9 cellular contexts compared by ENCODE assay signal in genomic region chr9:14347408-14348224, GRCh38.
DNase-seq lines count a peak whose midpoint lies in the region; ATAC-seq, FAIRE-seq and TF ChIP-seq lines count a peak whose summit lies in the region.
"Had no signal": no experiment of that assay in that cellular context is flagged by ENCODE, and none has a peak within 500 bp of the region (broad histone marks: within the 10 kb centered on the region; RNA-seq: fewer than 3 reads in every experiment).

No MANE protein-coding gene starts in this region.

- WGBS in iPS DF 6.9 (ENCODE audit: insufficient coverage, insufficient read length), result no CpG with 5 or more reads among the region's 60 CpGs

- H3K9me3 Mint-ChIP-seq in effector memory CD8-positive, alpha-beta T cell, result no peaks in the 10 kb centered on the region

- no peak overlapping the region for H3K27ac Mint-ChIP-seq in effector memory CD8-positive, alpha-beta T cell

- peaks cover 4 to 54% of the 10 kb centered on the region in 2 donors for H3K27me3 Mint-ChIP-seq in effector memory CD8-positive, alpha-beta T cell

- H3K36me3 Mint-ChIP-seq in effector memory CD8-positive, alpha-beta T cell (ENCODE audit: insufficient read depth), result peaks cover 2% of the 10 kb centered on the region

- H3K36me3 ChIP-seq in ES-I3 (ENCODE audit: insufficient read depth, low read length), result no peaks in the 10 kb centered on the region
- H3K36me3 ChIP-seq in iPS DF 6.9 (ENCODE audit: control insufficient read depth, insufficient read depth, low read length), result no peaks in the 10 kb centered on the region

- no peak overlapping the region for H3K27ac ChIP-seq in iPS DF 6.9 (ENCODE audit: low read length)

- TF ChIP-seq POLR2A in H54 (IDR thresholded peaks at IDR 0.05; ENCODE audit: low read depth, low read length), result no peak

- peaks cover 8% of the 10 kb centered on the region for H3K4me1 ChIP-seq in ES-I3 (ENCODE audit: insufficient read depth, low read length)
- H3K4me1 ChIP-seq in iPS DF 6.9 (ENCODE audit: control insufficient read depth, insufficient read depth, low read length), result peaks cover 2% of the 10 kb centered on the region

- no peak for FAIRE-seq in H54 (lab: Jason Lieb, UNC)

- ATAC-seq in effector memory CD8-positive, alpha-beta T cell (replicated peaks), result no peak

- DNase-seq in astrocyte of the spinal cord (ENCODE audit: low read depth, low spot score) (peak; percentile 50), iPS DF 6.9 (ENCODE audit: low read depth, low spot score) (no peak), retinal pigment epithelial cell (ENCODE audit: low read depth) (no peak), NCI-H69 (lab: John Stamatoyannopoulos, UW) (no peak), NOMO-1 (lab: John Stamatoyannopoulos, UW; ENCODE audit: unreplicated experiment in 2 of 2) (no peak), H54 (ENCODE audit: insufficient read length, low spot score) (no peak)
- DNase-seq in effector memory CD8-positive, alpha-beta T cell, result no peak
- DNase-seq: NCI-H345 had no signal

- H3K4me1 Mint-ChIP-seq in effector memory CD8-positive, alpha-beta T cell (ENCODE audit: low read depth in 2 of 2), result peaks cover 8 to 20% of the 10 kb centered on the region in 2 donors

- TF ChIP-seq CTCF in astrocyte of the spinal cord (IDR thresholded peaks at IDR 0.05; ENCODE audit: low read depth, low read length), result peak; percentile 24
- peak; percentile 37 for TF ChIP-seq CTCF in retinal pigment epithelial cell (conservative IDR thresholded peaks at IDR 0.05; ENCODE audit: low read depth, low read length)

- peak overlapping the region; percentile 34 for H3K4me3 ChIP-seq in astrocyte of the spinal cord (ENCODE audit: low read depth, low read length)
- H3K4me3 ChIP-seq in iPS DF 6.9 (ENCODE audit: low read length), result peak overlapping the region; percentile 53
- H3K4me3 ChIP-seq in retinal pigment epithelial cell (ENCODE audit: low read length), result peak overlapping the region; percentile 49

- peak overlapping the region in 1 of 2 donors; percentile 56 for H3K4me3 Mint-ChIP-seq in effector memory CD8-positive, alpha-beta T cell

- H3K9ac ChIP-seq in ES-I3 (ENCODE audit: low read depth, low read length), result peak overlapping the region; percentile 79; the same call in 1 of the 2 replicates

- H3K27me3 ChIP-seq in iPS DF 6.9 (ENCODE audit: control insufficient read depth, insufficient read depth, low read length), result peaks cover 40% of the 10 kb centered on the region

- in situ Hi-C loops in astrocyte of the spinal cord (cut with HindIII; ENCODE audit: low sequenced_read_pairs), result no loop called here

- H3K9me3 ChIP-seq in ES-I3 (ENCODE audit: control insufficient read depth, insufficient read depth, low read length) (no peaks in the 10 kb centered on the region), iPS DF 6.9 (ENCODE audit: control insufficient read depth, insufficient read depth, low read length) (no peaks in the 10 kb centered on the region)
